ENCODE assay signal across 1 cellular context in the genomic region with DNA sequence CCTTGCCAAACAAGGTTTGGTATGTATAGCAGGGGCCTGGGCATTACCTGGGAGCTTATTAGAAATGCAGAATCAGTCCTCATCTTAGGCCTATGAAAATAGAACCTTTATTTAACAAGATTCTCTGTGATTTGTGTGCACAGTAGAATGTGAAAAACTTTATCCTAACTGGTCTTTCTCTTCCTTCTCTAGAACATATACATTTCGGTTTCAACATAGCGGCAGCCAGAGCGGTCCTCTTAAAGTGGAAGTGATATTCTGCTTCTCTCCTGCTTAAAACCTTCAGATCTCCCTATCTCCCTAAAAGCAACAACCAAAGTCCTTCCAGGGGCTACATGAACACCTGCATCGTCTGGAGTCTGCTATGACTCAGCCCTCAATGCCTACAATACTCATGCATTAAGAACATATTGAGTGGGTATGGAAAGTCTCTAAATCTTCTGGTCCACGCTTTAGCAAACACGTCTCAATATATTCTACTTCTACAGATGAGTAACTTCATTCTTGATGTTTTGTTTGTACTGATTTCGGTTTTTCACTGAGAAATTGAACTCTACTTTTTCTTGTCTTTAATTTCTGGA.
TF ChIP-seq lines count a peak whose summit lies in the region.

No MANE protein-coding gene starts in this region.

TF ChIP-seq in GM12878, 131 proteins besides CTCF, POLR2A, EP300 and RAD21 (continued from another document and continues in another):
- TF ChIP-seq MEF2B (IDR thresholded peaks at IDR 0.05; ENCODE audit: partially characterized antibody, poor library complexity, severe bottlenecking) (peak; percentile 19), NR2C1 (IDR thresholded peaks at IDR 0.05) (no peak), BRCA1 (IDR thresholded peaks at IDR 0.05; ENCODE audit: low read depth, low read length) (no peak), POU2F2 (IDR thresholded peaks at IDR 0.05; ENCODE audit: borderline replicate concordance, low read depth, low read length) (0 out of 3 replicates have a peak, but pooled peaks have one; percentile 15), ZNF24 (IDR thresholded peaks at IDR 0.05) (no peak), BMI1 (IDR thresholded peaks at IDR 0.05; ENCODE audit: borderline replicate concordance) (0 out of 2 replicates have a peak, but pooled peaks have one; percentile 35), ZNF384 (IDR thresholded peaks at IDR 0.05; ENCODE audit: borderline replicate concordance, low read depth, low read length) (no peak), DPF2 (IDR thresholded peaks at IDR 0.05) (peak; percentile 75; the same call in 1 of the 2 replicates), JUND (IDR thresholded peaks at IDR 0.05; ENCODE audit: low read depth, low read length) (no peak), STAT3 (IDR thresholded peaks at IDR 0.05; ENCODE audit: low read depth, low read length) (no peak), TCF12 (IDR thresholded peaks at IDR 0.05; ENCODE audit: low read depth, low read length) (peak; percentile 66; the same call in 1 of the 2 replicates), ZBED1 (IDR thresholded peaks at IDR 0.05; ENCODE audit: borderline replicate concordance) (peak; percentile 53; the same call in 1 of the 2 replicates), PAX5 (IDR thresholded peaks at IDR 0.05; ENCODE audit: borderline replicate concordance, low read depth, low read length) (peak; percentile 34; the same call in 1 of the 2 replicates), PAX8 (IDR thresholded peaks at IDR 0.05) (no peak), POLR2AphosphoS2 (IDR thresholded peaks at IDR 0.05; ENCODE audit: low read depth, low read length) (no peak), ETV6 (conservative IDR thresholded peaks at IDR 0.05 in 1 of 2, IDR thresholded peaks at IDR 0.05 in 1 of 2; ENCODE audit: borderline replicate concordance in 1 of 2, low read depth in 1 of 2) (0 out of 4 replicates have a peak, but pooled peaks of 1 of the 2 experiments have one; percentile 34), SP1 (IDR thresholded peaks at IDR 0.05; ENCODE audit: low read depth, low read length) (no peak), TARDBP (IDR thresholded peaks at IDR 0.05; ENCODE audit: borderline replicate concordance) (no peak), SMAD1 (IDR thresholded peaks at IDR 0.05; ENCODE audit: low read depth, partially characterized antibody) (no peak), RCOR1 (conservative IDR thresholded peaks at IDR 0.05; ENCODE audit: low read depth, low read length) (no peak), BCL11A (IDR thresholded peaks at IDR 0.05; ENCODE audit: low read depth, low read length) (peak; percentile 60; the same call in 1 of the 2 replicates), LARP7 (IDR thresholded peaks at IDR 0.05) (no peak), FOXK2 (IDR thresholded peaks at IDR 0.05) (no peak), RAD51 (IDR thresholded peaks at IDR 0.05) (no peak)
- TF ChIP-seq, protein P1, sequence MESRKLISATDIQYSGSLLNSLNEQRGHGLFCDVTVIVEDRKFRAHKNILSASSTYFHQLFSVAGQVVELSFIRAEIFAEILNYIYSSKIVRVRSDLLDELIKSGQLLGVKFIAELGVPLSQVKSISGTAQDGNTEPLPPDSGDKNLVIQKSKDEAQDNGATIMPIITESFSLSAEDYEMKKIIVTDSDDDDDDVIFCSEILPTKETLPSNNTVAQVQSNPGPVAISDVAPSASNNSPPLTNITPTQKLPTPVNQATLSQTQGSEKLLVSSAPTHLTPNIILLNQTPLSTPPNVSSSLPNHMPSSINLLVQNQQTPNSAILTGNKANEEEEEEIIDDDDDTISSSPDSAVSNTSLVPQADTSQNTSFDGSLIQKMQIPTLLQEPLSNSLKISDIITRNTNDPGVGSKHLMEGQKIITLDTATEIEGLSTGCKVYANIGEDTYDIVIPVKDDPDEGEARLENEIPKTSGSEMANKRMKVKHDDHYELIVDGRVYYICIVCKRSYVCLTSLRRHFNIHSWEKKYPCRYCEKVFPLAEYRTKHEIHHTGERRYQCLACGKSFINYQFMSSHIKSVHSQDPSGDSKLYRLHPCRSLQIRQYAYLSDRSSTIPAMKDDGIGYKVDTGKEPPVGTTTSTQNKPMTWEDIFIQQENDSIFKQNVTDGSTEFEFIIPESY (IDR thresholded peaks at IDR 0.05): 0 out of 2 replicates have a peak, but pooled peaks have one; percentile 6
- TF ChIP-seq, protein P2, sequence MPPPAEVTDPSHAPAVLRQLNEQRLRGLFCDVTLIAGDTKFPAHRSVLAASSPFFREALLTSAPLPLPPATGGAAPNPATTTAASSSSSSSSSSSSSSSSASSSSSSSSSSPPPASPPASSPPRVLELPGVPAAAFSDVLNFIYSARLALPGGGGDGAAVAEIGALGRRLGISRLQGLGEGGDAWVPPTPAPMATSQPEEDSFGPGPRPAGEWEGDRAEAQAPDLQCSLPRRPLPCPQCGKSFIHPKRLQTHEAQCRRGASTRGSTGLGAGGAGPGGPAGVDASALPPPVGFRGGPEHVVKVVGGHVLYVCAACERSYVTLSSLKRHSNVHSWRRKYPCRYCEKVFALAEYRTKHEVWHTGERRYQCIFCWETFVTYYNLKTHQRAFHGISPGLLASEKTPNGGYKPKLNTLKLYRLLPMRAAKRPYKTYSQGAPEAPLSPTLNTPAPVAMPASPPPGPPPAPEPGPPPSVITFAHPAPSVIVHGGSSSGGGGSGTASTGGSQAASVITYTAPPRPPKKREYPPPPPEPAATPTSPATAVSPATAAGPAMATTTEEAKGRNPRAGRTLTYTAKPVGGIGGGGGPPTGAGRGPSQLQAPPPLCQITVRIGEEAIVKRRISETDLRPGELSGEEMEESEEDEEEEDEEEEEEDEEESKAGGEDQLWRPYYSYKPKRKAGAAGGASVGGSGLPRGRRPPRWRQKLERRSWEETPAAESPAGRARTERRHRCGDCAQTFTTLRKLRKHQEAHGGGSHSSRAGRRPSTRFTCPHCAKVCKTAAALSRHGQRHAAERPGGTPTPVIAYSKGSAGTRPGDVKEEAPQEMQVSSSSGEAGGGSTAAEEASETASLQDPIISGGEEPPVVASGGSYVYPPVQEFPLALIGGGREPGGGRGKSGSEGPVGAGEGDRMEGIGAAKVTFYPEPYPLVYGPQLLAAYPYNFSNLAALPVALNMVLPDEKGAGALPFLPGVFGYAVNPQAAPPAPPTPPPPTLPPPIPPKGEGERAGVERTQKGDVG (CRISPR knock-in tag; IDR thresholded peaks at IDR 0.05): no peak
- TF ChIP-seq, protein P3, sequence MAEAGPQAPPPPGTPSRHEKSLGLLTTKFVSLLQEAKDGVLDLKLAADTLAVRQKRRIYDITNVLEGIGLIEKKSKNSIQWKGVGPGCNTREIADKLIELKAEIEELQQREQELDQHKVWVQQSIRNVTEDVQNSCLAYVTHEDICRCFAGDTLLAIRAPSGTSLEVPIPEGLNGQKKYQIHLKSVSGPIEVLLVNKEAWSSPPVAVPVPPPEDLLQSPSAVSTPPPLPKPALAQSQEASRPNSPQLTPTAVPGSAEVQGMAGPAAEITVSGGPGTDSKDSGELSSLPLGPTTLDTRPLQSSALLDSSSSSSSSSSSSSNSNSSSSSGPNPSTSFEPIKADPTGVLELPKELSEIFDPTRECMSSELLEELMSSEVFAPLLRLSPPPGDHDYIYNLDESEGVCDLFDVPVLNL (IDR thresholded peaks at IDR 0.05; ENCODE audit: low read depth, low read length): no peak
- TF ChIP-seq, protein P4, sequence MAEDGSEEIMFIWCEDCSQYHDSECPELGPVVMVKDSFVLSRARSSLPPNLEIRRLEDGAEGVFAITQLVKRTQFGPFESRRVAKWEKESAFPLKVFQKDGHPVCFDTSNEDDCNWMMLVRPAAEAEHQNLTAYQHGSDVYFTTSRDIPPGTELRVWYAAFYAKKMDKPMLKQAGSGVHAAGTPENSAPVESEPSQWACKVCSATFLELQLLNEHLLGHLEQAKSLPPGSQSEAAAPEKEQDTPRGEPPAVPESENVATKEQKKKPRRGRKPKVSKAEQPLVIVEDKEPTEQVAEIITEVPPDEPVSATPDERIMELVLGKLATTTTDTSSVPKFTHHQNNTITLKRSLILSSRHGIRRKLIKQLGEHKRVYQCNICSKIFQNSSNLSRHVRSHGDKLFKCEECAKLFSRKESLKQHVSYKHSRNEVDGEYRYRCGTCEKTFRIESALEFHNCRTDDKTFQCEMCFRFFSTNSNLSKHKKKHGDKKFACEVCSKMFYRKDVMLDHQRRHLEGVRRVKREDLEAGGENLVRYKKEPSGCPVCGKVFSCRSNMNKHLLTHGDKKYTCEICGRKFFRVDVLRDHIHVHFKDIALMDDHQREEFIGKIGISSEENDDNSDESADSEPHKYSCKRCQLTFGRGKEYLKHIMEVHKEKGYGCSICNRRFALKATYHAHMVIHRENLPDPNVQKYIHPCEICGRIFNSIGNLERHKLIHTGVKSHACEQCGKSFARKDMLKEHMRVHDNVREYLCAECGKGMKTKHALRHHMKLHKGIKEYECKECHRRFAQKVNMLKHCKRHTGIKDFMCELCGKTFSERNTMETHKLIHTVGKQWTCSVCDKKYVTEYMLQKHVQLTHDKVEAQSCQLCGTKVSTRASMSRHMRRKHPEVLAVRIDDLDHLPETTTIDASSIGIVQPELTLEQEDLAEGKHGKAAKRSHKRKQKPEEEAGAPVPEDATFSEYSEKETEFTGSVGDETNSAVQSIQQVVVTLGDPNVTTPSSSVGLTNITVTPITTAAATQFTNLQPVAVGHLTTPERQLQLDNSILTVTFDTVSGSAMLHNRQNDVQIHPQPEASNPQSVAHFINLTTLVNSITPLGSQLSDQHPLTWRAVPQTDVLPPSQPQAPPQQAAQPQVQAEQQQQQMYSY (CRISPR knock-in tag; IDR thresholded peaks at IDR 0.05): no peak
- TF ChIP-seq, protein P5, sequence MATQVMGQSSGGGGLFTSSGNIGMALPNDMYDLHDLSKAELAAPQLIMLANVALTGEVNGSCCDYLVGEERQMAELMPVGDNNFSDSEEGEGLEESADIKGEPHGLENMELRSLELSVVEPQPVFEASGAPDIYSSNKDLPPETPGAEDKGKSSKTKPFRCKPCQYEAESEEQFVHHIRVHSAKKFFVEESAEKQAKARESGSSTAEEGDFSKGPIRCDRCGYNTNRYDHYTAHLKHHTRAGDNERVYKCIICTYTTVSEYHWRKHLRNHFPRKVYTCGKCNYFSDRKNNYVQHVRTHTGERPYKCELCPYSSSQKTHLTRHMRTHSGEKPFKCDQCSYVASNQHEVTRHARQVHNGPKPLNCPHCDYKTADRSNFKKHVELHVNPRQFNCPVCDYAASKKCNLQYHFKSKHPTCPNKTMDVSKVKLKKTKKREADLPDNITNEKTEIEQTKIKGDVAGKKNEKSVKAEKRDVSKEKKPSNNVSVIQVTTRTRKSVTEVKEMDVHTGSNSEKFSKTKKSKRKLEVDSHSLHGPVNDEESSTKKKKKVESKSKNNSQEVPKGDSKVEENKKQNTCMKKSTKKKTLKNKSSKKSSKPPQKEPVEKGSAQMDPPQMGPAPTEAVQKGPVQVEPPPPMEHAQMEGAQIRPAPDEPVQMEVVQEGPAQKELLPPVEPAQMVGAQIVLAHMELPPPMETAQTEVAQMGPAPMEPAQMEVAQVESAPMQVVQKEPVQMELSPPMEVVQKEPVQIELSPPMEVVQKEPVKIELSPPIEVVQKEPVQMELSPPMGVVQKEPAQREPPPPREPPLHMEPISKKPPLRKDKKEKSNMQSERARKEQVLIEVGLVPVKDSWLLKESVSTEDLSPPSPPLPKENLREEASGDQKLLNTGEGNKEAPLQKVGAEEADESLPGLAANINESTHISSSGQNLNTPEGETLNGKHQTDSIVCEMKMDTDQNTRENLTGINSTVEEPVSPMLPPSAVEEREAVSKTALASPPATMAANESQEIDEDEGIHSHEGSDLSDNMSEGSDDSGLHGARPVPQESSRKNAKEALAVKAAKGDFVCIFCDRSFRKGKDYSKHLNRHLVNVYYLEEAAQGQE (IDR thresholded peaks at IDR 0.05; ENCODE audit: low read depth, low read length): no peak
- TF ChIP-seq, protein P6, sequence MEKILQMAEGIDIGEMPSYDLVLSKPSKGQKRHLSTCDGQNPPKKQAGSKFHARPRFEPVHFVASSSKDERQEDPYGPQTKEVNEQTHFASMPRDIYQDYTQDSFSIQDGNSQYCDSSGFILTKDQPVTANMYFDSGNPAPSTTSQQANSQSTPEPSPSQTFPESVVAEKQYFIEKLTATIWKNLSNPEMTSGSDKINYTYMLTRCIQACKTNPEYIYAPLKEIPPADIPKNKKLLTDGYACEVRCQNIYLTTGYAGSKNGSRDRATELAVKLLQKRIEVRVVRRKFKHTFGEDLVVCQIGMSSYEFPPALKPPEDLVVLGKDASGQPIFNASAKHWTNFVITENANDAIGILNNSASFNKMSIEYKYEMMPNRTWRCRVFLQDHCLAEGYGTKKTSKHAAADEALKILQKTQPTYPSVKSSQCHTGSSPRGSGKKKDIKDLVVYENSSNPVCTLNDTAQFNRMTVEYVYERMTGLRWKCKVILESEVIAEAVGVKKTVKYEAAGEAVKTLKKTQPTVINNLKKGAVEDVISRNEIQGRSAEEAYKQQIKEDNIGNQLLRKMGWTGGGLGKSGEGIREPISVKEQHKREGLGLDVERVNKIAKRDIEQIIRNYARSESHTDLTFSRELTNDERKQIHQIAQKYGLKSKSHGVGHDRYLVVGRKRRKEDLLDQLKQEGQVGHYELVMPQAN (conservative IDR thresholded peaks at IDR 0.05): no peak
- TF ChIP-seq, protein P7, sequence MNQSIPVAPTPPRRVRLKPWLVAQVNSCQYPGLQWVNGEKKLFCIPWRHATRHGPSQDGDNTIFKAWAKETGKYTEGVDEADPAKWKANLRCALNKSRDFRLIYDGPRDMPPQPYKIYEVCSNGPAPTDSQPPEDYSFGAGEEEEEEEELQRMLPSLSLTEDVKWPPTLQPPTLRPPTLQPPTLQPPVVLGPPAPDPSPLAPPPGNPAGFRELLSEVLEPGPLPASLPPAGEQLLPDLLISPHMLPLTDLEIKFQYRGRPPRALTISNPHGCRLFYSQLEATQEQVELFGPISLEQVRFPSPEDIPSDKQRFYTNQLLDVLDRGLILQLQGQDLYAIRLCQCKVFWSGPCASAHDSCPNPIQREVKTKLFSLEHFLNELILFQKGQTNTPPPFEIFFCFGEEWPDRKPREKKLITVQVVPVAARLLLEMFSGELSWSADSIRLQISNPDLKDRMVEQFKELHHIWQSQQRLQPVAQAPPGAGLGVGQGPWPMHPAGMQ (IDR thresholded peaks at IDR 0.05; ENCODE audit: borderline replicate concordance): no peak
- TF ChIP-seq, protein P8, sequence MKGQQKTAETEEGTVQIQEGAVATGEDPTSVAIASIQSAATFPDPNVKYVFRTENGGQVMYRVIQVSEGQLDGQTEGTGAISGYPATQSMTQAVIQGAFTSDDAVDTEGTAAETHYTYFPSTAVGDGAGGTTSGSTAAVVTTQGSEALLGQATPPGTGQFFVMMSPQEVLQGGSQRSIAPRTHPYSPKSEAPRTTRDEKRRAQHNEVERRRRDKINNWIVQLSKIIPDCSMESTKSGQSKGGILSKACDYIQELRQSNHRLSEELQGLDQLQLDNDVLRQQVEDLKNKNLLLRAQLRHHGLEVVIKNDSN (IDR thresholded peaks at IDR 0.05; ENCODE audit: borderline replicate concordance, extremely low read length, insufficient read depth, low read depth, low read length): no peak
